13 cellular contexts compared by ENCODE assay signal in the genomic region with DNA sequence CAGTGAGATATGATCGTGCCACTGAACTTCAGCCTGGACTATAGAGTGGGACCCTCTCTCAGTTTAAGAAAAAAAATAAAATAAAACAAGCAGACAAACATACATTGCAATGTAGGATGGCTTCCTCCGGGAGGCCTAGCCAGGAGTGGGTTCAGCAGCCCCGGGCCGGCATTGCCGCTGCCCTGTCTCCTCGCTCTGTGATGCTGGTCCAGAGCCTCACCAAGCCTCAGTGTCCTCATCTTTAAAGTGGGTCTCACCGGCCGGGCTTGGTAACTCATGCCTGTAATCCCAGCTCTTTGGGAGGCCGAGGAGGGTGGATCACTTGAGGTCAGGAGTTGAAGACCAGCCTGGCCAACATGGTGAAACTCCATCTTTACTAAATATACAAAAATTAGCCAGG.
DNase-seq lines count a peak whose midpoint lies in the region; ATAC-seq, FAIRE-seq and TF ChIP-seq lines count a peak whose summit lies in the region.
"Had no signal": no experiment of that assay in that cellular context is flagged by ENCODE, and none has a peak within 500 bp of the region (broad histone marks: within the 10 kb centered on the region; RNA-seq: fewer than 3 reads in every experiment).

No MANE protein-coding gene starts in this region.

- H3K4me3 Mint-ChIP-seq in CD14-positive monocyte = no peak overlapping the region
- no peak overlapping the region for H3K4me3 Mint-ChIP-seq in stimulated activated naive CD8-positive, alpha-beta T cell treated with anti-CD3 and anti-CD28 coated beads, Interleukin-15, amount 100 ng/mL, for 72 hours

- peaks cover 39 to 59% of the 10 kb centered on the region in 2 donors for H3K4me1 ChIP-seq in adrenal gland (replicated peaks in 1 of 2)
- H3K4me1 ChIP-seq in lower lobe of right lung = peaks cover 43% of the 10 kb centered on the region
- H3K4me1 ChIP-seq in kidney (ENCODE audit: control insufficient read depth in 1 of 2, insufficient read depth in 1 of 2, low read depth in 1 of 2, low read length in 2 of 2) = no peaks in the 10 kb centered on the region

- no peak for TF ChIP-seq POLR2A in adrenal gland (IDR thresholded peaks at IDR 0.05)

- WGBS in adrenal gland, 4 donors = 95 to 97% (median 96%) methylated on average over 2 to 9 of the region's 9 CpGs

- H3K27ac Mint-ChIP-seq in CD14-positive monocyte = peak overlapping the region; percentile 76 to 95 (median 88)
- H3K27ac Mint-ChIP-seq in stimulated activated naive CD8-positive, alpha-beta T cell treated with anti-CD3 and anti-CD28 coated beads, Interleukin-15, amount 100 ng/mL, for 72 hours = no peak overlapping the region

- intact Hi-C loops in CD14-positive monocyte (cut with micrococcal nuclease) (loop anchor here in 1 of 2 donors (5.0 kb wide), 1 partner anchor 84 kb away; no protein-coding TSS in a partner anchor), adrenal gland (cut with DNase I) (loop anchor here in 1 of 2 donors (10.0 kb wide), 1 partner anchor 64 kb away; no protein-coding TSS in a partner anchor), lower lobe of right lung (cut with DNase I) (no loop called here), kidney (cut with DNase I) (no loop called here)

- no peaks in the 10 kb centered on the region for H3K36me3 ChIP-seq in adrenal gland (replicated peaks in 1 of 2)
- H3K36me3 ChIP-seq in lower lobe of right lung = no peaks in the 10 kb centered on the region
- no peaks in the 10 kb centered on the region for H3K36me3 ChIP-seq in kidney (ENCODE audit: control insufficient read depth in 1 of 2, insufficient read depth in 2 of 2, low read length in 2 of 2)

- peaks cover 0 to 1% (median 0%) of the 10 kb centered on the region in 3 donors for H3K27me3 Mint-ChIP-seq in CD14-positive monocyte (ENCODE audit: low read depth in 3 of 3)
- peaks cover 41% of the 10 kb centered on the region for H3K27me3 Mint-ChIP-seq in stimulated activated naive CD8-positive, alpha-beta T cell treated with anti-CD3 and anti-CD28 coated beads, Interleukin-15, amount 100 ng/mL, for 72 hours

- H3K4me3 ChIP-seq in adrenal gland = no peak overlapping the region
- no peak overlapping the region for H3K4me3 ChIP-seq in lower lobe of right lung
- no peak overlapping the region for H3K4me3 ChIP-seq in kidney (ENCODE audit: low read length in 2 of 2)

- H3K9me3 Mint-ChIP-seq in CD14-positive monocyte = peaks cover 0 to 6% (median 2%) of the 10 kb centered on the region in 7 donors
- H3K9me3 Mint-ChIP-seq in stimulated activated naive CD8-positive, alpha-beta T cell treated with anti-CD3 and anti-CD28 coated beads, Interleukin-15, amount 100 ng/mL, for 72 hours = peaks cover 15 to 17% of the 10 kb centered on the region in 2 donors

- peak overlapping the region; percentile 63 to 86 (median 84) for H3K27ac ChIP-seq in adrenal gland
- H3K27ac ChIP-seq in lower lobe of right lung = peak overlapping the region; percentile 76
- no peak overlapping the region for H3K27ac ChIP-seq in kidney (ENCODE audit: low read depth in 2 of 2, low read length in 2 of 2)

- H3K9me3 ChIP-seq in adrenal gland (replicated peaks in 1 of 3) (no peaks in the 10 kb centered on the region), lower lobe of right lung (no peaks in the 10 kb centered on the region), kidney (ENCODE audit: control insufficient read depth in 1 of 2, low read length in 2 of 2) (peaks cover 0 to 7% of the 10 kb centered on the region in 2 donors)

- no peak overlapping the region for H3K9ac ChIP-seq in kidney (ENCODE audit: low read length in 2 of 2)

- peaks cover 66% of the 10 kb centered on the region for H3K4me1 Mint-ChIP-seq in CD14-positive monocyte
- peaks cover 8% of the 10 kb centered on the region for H3K4me1 Mint-ChIP-seq in stimulated activated naive CD8-positive, alpha-beta T cell treated with anti-CD3 and anti-CD28 coated beads, Interleukin-15, amount 100 ng/mL, for 72 hours

- no peak for ATAC-seq in lower lobe of right lung
- no peak for ATAC-seq in GM18868 (IDR thresholded peaks at IDR 0.05; ENCODE audit: unreplicated experiment)
- ATAC-seq in stimulated activated naive CD8-positive, alpha-beta T cell treated with anti-CD3 and anti-CD28 coated beads, Interleukin-15, amount 100 ng/mL, for 72 hours = no peak

- TF ChIP-seq CTCF in CD14-positive monocyte (IDR thresholded peaks at IDR 0.05) (no peak), adrenal gland (IDR thresholded peaks at IDR 0.05) (no peak), lower lobe of right lung (IDR thresholded peaks at IDR 0.05) (no peak), kidney (IDR thresholded peaks at IDR 0.05; ENCODE audit: borderline replicate concordance, extremely low read depth, insufficient read depth) (no peak)

- peaks cover 6% of the 10 kb centered on the region in 2 donors for H3K36me3 Mint-ChIP-seq in CD14-positive monocyte

- DNase-seq in CD14-positive monocyte (ENCODE audit: low spot score) (no peak), adrenal gland (peak in 3 of 7 donors; percentile 17 to 49 (median 25)), lower lobe of right lung (no peak), NCI-H526 treated with DMSO at 0.1 percent for 48 hours (lab: John Stamatoyannopoulos, UW) (no peak), kidney (no peak)
- DNase-seq in stimulated activated CD8-positive, alpha-beta memory T cell treated with anti-CD3 and anti-CD28 coated beads, Interleukin-4, amount 100 ng/mL, for 48 hours = peak; percentile 10
- no peak for DNase-seq in stimulated activated naive CD8-positive, alpha-beta T cell treated with anti-CD3 and anti-CD28 coated beads, Interleukin-15, amount 100 ng/mL, for 72 hours
- DNase-seq: NCI-H1436; posterior cingulate gyrus; stimulated activated CD4-positive, alpha-beta T cell treated with anti-CD3 and anti-CD28 coated beads, Interleukin-12 subunit alpha, Interleukin-12 subunit beta, amount 100 ng/mL, for 4 hours; T-helper 9 cell had no signal

- FAIRE-seq in kidney (lab: Jason Lieb, UNC) = no peak
- FAIRE-seq: endometrium had no signal

- H3K27me3 ChIP-seq in adrenal gland (no peaks in the 10 kb centered on the region), lower lobe of right lung (ENCODE audit: low read depth) (no peaks in the 10 kb centered on the region)

Comparison
In these comparisons a context has a peak if more than half of its experiments do, and no peak if none do; other contexts are left out.
1. H3K27ac Mint-ChIP-seq: peak in CD14-positive monocyte (7 of 7); none in stimulated activated naive CD8-positive, alpha-beta T cell treated with anti-CD3 and anti-CD28 coated beads, Interleukin-15, amount 100 ng/mL, for 72 hours (0 of 2).
2. H3K27ac ChIP-seq: peak in adrenal gland (5 of 5) and lower lobe of right lung (single experiment); none in kidney (0 of 2).